Comparison of ENCODE assay signal across 24 cellular contexts in genomic region chr15:71577071-71577470, GRCh38.
"Had no signal": no experiment of that assay in that cellular context is flagged by ENCODE, and none has a peak within 500 bp of the region (broad histone marks: within the 10 kb centered on the region; RNA-seq: fewer than 3 reads in every experiment).

No MANE protein-coding gene starts in this region.

- DNase-seq: cerebellar nuclear complex; colonic mucosa; dorsolateral prefrontal cortex; effector CD8-positive, alpha-beta T cell; gastrocnemius medialis; heart right ventricle; islet precursor cell; mammary epithelial cell; mucosa of descending colon; naive thymus-derived CD8-positive, alpha-beta T cell; nucleus accumbens; ovary; sigmoid colon; stimulated activated CD4-positive, alpha-beta T cell treated with anti-CD3 and anti-CD28 coated beads, Interleukin-4, amount 100 ng/mL, for 1 hour; stimulated activated CD8-positive, alpha-beta memory T cell treated with anti-CD3 and anti-CD28 coated beads, Interleukin-4, amount 100 ng/mL, for 48 hours; stimulated activated naive CD8-positive, alpha-beta T cell treated with anti-CD3 and anti-CD28 coated beads, Interleukin-15, Interleukin-2, amounts not matched to agents 100 U/mL and 50 U/mL, for 24 hours; thyroid gland had no signal

- ATAC-seq: gastrocnemius medialis; heart right ventricle; left lobe of liver; mucosa of descending colon; naive thymus-derived CD8-positive, alpha-beta T cell; stimulated activated effector memory CD8-positive, alpha-beta T cell treated with anti-CD3 and anti-CD28 coated beads, Interleukin-12 subunit alpha, Interleukin-12 subunit beta, amount 100 ng/mL, for 72 hours; stimulated activated naive CD8-positive, alpha-beta T cell treated with anti-CD3 and anti-CD28 coated beads, Interleukin-15, Interleukin-2, amounts not matched to agents 100 U/mL and 50 U/mL, for 24 hours had no signal

- FAIRE-seq: urothelium cell line had no signal

- H3K27ac ChIP-seq: colonic mucosa, dorsolateral prefrontal cortex, esophagus muscularis mucosa, gastrocnemius medialis, heart right ventricle, ovary, right atrium auricular region, sigmoid colon, suprapubic skin, thyroid gland had no signal

- H3K4me2 ChIP-seq: smooth muscle cell had no signal

- H3K36me3 ChIP-seq: colonic mucosa, esophagus muscularis mucosa, gastrocnemius medialis, heart right ventricle, ovary, right atrium auricular region, sigmoid colon, suprapubic skin, thyroid gland had no signal

- H3K27me3 ChIP-seq: colonic mucosa, esophagus muscularis mucosa, gastrocnemius medialis, heart right ventricle, ovary, right atrium auricular region, sigmoid colon, suprapubic skin, thyroid gland had no signal

- H3K4me3 ChIP-seq: colonic mucosa, dorsolateral prefrontal cortex, esophagus muscularis mucosa, gastrocnemius medialis, heart right ventricle, mucosa of descending colon, ovary, right atrium auricular region, sigmoid colon, smooth muscle cell, suprapubic skin, thyroid gland had no signal

- H3K9me3 ChIP-seq: colonic mucosa, esophagus muscularis mucosa, gastrocnemius medialis, mucosa of descending colon, ovary, right atrium auricular region, sigmoid colon, suprapubic skin, thyroid gland had no signal

- H3K4me1 ChIP-seq: colonic mucosa, right atrium auricular region, sigmoid colon, thyroid gland had no signal
